ENCODE assay signal across 25 cellular contexts in genomic region chr16:85191341-85191965, GRCh38.
"Had no signal": no experiment of that assay in that cellular context is flagged by ENCODE, and none has a peak within 500 bp of the region (broad histone marks: within the 10 kb centered on the region; RNA-seq: fewer than 3 reads in every experiment).

No MANE protein-coding gene starts in this region.

- H3K36me3 ChIP-seq: left lung, pancreas, prostate gland, right lobe of liver, tibial nerve, uterus had no signal

- FAIRE-seq: islet of Langerhans, kidney, pancreas had no signal

- H3K4me3 ChIP-seq: left lung, lung, pancreas, prostate gland, right lobe of liver, smooth muscle cell, tibial nerve, uterus had no signal

- H3K4me1 ChIP-seq: prostate gland had no signal

- ATAC-seq: left colon; left lung; natural killer cell; pancreas; right lobe of liver; stimulated activated memory B cell treated with anti-CD40 and anti-IgM and Interleukin-4, amounts not matched to agents 10 μg/mL and 1 μg/mL and 100 μg/mL, for 72 hours; stimulated activated naive CD8-positive, alpha-beta T cell treated with anti-CD3 and anti-CD28 coated beads, Interleukin-15, amount 100 ng/mL, for 72 hours had no signal

- H3K9me3 ChIP-seq: pancreas, prostate gland, right lobe of liver had no signal

- H3K27ac ChIP-seq: left lung, pancreas, prostate gland, right lobe of liver, tibial nerve, uterus had no signal

- H3K4me2 ChIP-seq: smooth muscle cell had no signal

- DNase-seq: hippocampal formation; kidney; left colon; mesendoderm; naive B cell; natural killer cell; nucleus accumbens; retina; right lobe of liver; stimulated activated CD4-positive, alpha-beta T cell treated with anti-CD3 and anti-CD28 coated beads, Interleukin-1b, Interleukin-23, amount 100 ng/mL, for 48 hours; stimulated activated CD4-positive, alpha-beta T cell treated with anti-CD3 and anti-CD28 coated beads, Interleukin-2, amount 100 ng/mL, for 48 hours; stimulated activated CD4-positive, alpha-beta T cell treated with anti-CD3 and anti-CD28 coated beads, Interleukin-4, amount 100 ng/mL, for 4 hours; stimulated activated CD8-positive, alpha-beta memory T cell treated with anti-CD3 and anti-CD28 coated beads, Interleukin-4, amount 100 ng/mL, for 48 hours; stimulated activated naive CD4-positive, alpha-beta T cell treated with Interleukin-2 at 50 U/mL for 16 hours; stimulated activated naive CD8-positive, alpha-beta T cell treated with anti-CD3 and anti-CD28 coated beads, Interleukin-15, amount 100 ng/mL, for 72 hours; substantia nigra; uterus had no signal

- H3K27me3 ChIP-seq: left lung, pancreas, right lobe of liver, tibial nerve, uterus had no signal
